ENCODE assay signal across 16 cellular contexts in the genomic region with DNA sequence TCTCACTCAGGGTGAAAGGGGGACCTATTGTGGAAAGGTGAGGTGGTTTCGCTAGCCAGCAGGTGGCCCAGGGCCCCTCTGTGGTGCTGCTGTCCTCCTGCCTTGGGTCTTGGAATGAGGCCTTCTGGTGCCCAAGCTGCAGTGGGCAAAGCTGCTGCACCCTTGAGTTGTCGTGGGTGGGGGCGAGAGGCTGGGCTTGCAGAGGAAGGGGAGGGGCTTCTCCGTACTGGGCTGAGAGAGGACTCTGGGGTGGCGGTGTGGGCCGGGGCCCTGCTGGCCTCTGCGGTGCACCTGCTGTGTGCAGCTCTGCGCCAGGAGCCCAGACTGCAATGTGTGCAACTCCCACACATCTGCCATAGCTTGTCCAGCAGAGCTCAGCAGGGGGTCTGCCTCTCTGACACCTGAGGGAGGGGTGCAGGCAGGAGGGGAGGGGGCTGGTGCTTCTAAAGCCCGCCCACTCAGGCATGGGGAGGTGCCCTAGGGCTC.
DNase-seq lines count a peak whose midpoint lies in the region; ATAC-seq, FAIRE-seq and TF ChIP-seq lines count a peak whose summit lies in the region.
"Had no signal": no experiment of that assay in that cellular context is flagged by ENCODE, and none has a peak within 500 bp of the region (broad histone marks: within the 10 kb centered on the region; RNA-seq: fewer than 3 reads in every experiment).

No MANE protein-coding gene starts in this region.

- H3K36me3 Mint-ChIP-seq in activated naive CD4-positive, alpha-beta T cell treated with anti-CD3 and anti-CD28 coated beads, Interleukin-2, amount 10 ng/mL, durations not matched to agents 7 days and 5 days = no peaks in the 10 kb centered on the region
- no peaks in the 10 kb centered on the region for H3K36me3 Mint-ChIP-seq in activated naive CD4-positive, alpha-beta T cell treated with anti-CD3 and anti-CD28 coated beads for 36 hours (ENCODE audit: low read depth)
- H3K36me3 Mint-ChIP-seq: naive B cell had no signal

- FAIRE-seq in kidney (lab: Jason Lieb, UNC) = no peak
- FAIRE-seq: GM12891 had no signal

- intact Hi-C loops in activated naive CD4-positive, alpha-beta T cell treated with anti-CD3 and anti-CD28 coated beads for 36 hours (cut with micrococcal nuclease) = no loop called here
- intact Hi-C loops in kidney (cut with DNase I) (no loop called here), sigmoid colon (cut with DNase I) (no loop called here)

- H3K27ac ChIP-seq in kidney (ENCODE audit: low read depth in 2 of 2, low read length in 2 of 2) = no peak overlapping the region
- peak overlapping the region in 3 of 4 donors; percentile 67 to 77 (median 69) for H3K27ac ChIP-seq in sigmoid colon
- H3K27ac ChIP-seq: KMS-11 had no signal

- no peak for TF ChIP-seq POLR2A in sigmoid colon (IDR thresholded peaks at IDR 0.05)

- no peak overlapping the region for H3K4me3 Mint-ChIP-seq in activated naive CD4-positive, alpha-beta T cell treated with anti-CD3 and anti-CD28 coated beads, Interleukin-2, amount 10 ng/mL, durations not matched to agents 7 days and 5 days
- H3K4me3 Mint-ChIP-seq in activated naive CD4-positive, alpha-beta T cell treated with anti-CD3 and anti-CD28 coated beads for 36 hours = no peak overlapping the region
- H3K4me3 Mint-ChIP-seq: naive B cell had no signal

- H3K9me3 ChIP-seq in kidney (ENCODE audit: control insufficient read depth in 1 of 2, low read length in 2 of 2) = no peaks in the 10 kb centered on the region
- no peaks in the 10 kb centered on the region for H3K9me3 ChIP-seq in sigmoid colon
- H3K9me3 ChIP-seq: Caco-2 had no signal

- peaks cover 8% of the 10 kb centered on the region for H3K9me3 Mint-ChIP-seq in activated naive CD4-positive, alpha-beta T cell treated with anti-CD3 and anti-CD28 coated beads, Interleukin-2, amount 10 ng/mL, durations not matched to agents 7 days and 5 days
- H3K9me3 Mint-ChIP-seq in activated naive CD4-positive, alpha-beta T cell treated with anti-CD3 and anti-CD28 coated beads for 36 hours = peaks cover under 1% of the 10 kb centered on the region

- CTCF ChIA-PET in activated naive CD4-positive, alpha-beta T cell treated with anti-CD3 and anti-CD28 coated beads, Interleukin-2, amount 10 ng/mL, durations not matched to agents 7 days and 5 days (lab: Charles Lee) = no interaction called here
- CTCF ChIA-PET in activated naive CD4-positive, alpha-beta T cell treated with anti-CD3 and anti-CD28 coated beads for 36 hours (lab: Charles Lee) = no interaction called here

- no peak for TF ChIP-seq EP300 in sigmoid colon (IDR thresholded peaks at IDR 0.05)

- 30 to 67% methylated on average over 9 of the region's 9 CpGs for WGBS in sigmoid colon, 2 donors

- no peaks in the 10 kb centered on the region for H3K4me1 ChIP-seq in kidney (ENCODE audit: control insufficient read depth in 1 of 2, insufficient read depth in 1 of 2, low read depth in 1 of 2, low read length in 2 of 2)
- peaks cover 0 to 30% (median 22%) of the 10 kb centered on the region in 4 donors for H3K4me1 ChIP-seq in sigmoid colon
- H3K4me1 ChIP-seq: Caco-2 had no signal

- no peak for ATAC-seq in GM19397 (IDR thresholded peaks at IDR 0.05; ENCODE audit: unreplicated experiment)

- peak; percentile 9 for DNase-seq in activated naive CD4-positive, alpha-beta T cell treated with anti-CD3 and anti-CD28 coated beads, Interleukin-2, amount 10 ng/mL, durations not matched to agents 7 days and 5 days
- DNase-seq in activated naive CD4-positive, alpha-beta T cell treated with anti-CD3 and anti-CD28 coated beads for 36 hours = no peak
- DNase-seq in NCI-H524 (lab: John Stamatoyannopoulos, UW) (peak; percentile 50 to 85), kidney (peak; percentile 61), sigmoid colon (peak; percentile 60), pons (ENCODE audit: low spot score) (no peak)
- DNase-seq: activated CD4-positive, alpha-beta T cell treated with anti-CD3 and anti-CD28 coated beads, Interleukin-2, amount 50 U/mL, for 48 hours; GDM1; naive B cell; NCI-H1436; stimulated activated CD4-positive, alpha-beta T cell treated with anti-CD3 and anti-CD28 coated beads, Interleukin-2, amount 100 ng/mL, for 24 hours; SW 1271 had no signal

- no peaks in the 10 kb centered on the region for H3K27me3 ChIP-seq in sigmoid colon

- H3K27ac Mint-ChIP-seq in activated naive CD4-positive, alpha-beta T cell treated with anti-CD3 and anti-CD28 coated beads, Interleukin-2, amount 10 ng/mL, durations not matched to agents 7 days and 5 days = no peak overlapping the region
- no peak overlapping the region for H3K27ac Mint-ChIP-seq in activated naive CD4-positive, alpha-beta T cell treated with anti-CD3 and anti-CD28 coated beads for 36 hours
- H3K27ac Mint-ChIP-seq: naive B cell had no signal

- H3K4me3 ChIP-seq in kidney (ENCODE audit: low read length in 2 of 2) = no peak overlapping the region
- H3K4me3 ChIP-seq in sigmoid colon = no peak overlapping the region

- H3K36me3 ChIP-seq in kidney (ENCODE audit: control insufficient read depth in 1 of 2, insufficient read depth in 2 of 2, low read length in 2 of 2) (no peaks in the 10 kb centered on the region), sigmoid colon (no peaks in the 10 kb centered on the region)

- TF ChIP-seq CTCF in kidney (IDR thresholded peaks at IDR 0.05; ENCODE audit: borderline replicate concordance, extremely low read depth, insufficient read depth) = no peak
- TF ChIP-seq CTCF in sigmoid colon (IDR thresholded peaks at IDR 0.05) = no peak

- H3K27me3 Mint-ChIP-seq in activated naive CD4-positive, alpha-beta T cell treated with anti-CD3 and anti-CD28 coated beads, Interleukin-2, amount 10 ng/mL, durations not matched to agents 7 days and 5 days = no peaks in the 10 kb centered on the region
- H3K27me3 Mint-ChIP-seq in activated naive CD4-positive, alpha-beta T cell treated with anti-CD3 and anti-CD28 coated beads for 36 hours (ENCODE audit: low read depth) = no peaks in the 10 kb centered on the region

- H3K9ac ChIP-seq in kidney (ENCODE audit: low read length in 2 of 2) = no peak overlapping the region
- H3K9ac ChIP-seq: KMS-11 had no signal

- no peaks in the 10 kb centered on the region for H3K4me1 Mint-ChIP-seq in activated naive CD4-positive, alpha-beta T cell treated with anti-CD3 and anti-CD28 coated beads, Interleukin-2, amount 10 ng/mL, durations not matched to agents 7 days and 5 days
- H3K4me1 Mint-ChIP-seq in activated naive CD4-positive, alpha-beta T cell treated with anti-CD3 and anti-CD28 coated beads for 36 hours (ENCODE audit: low read depth) = no peaks in the 10 kb centered on the region

Comparison
In these comparisons a context has a peak if more than half of its experiments do, and no peak if none do; other contexts are left out.
1. DNase-seq: peak in activated naive CD4-positive, alpha-beta T cell treated with anti-CD3 and anti-CD28 coated beads, Interleukin-2, amount 10 ng/mL, durations not matched to agents 7 days and 5 days (single experiment), NCI-H524 (2 of 2), kidney (single experiment) and sigmoid colon (single experiment); none in activated naive CD4-positive, alpha-beta T cell treated with anti-CD3 and anti-CD28 coated beads for 36 hours (single experiment) and pons (single experiment).
2. H3K27ac ChIP-seq: peak in sigmoid colon (3 of 4); none in kidney (0 of 2).